ENCODE assay signal across 9 cellular contexts in the genomic region with DNA sequence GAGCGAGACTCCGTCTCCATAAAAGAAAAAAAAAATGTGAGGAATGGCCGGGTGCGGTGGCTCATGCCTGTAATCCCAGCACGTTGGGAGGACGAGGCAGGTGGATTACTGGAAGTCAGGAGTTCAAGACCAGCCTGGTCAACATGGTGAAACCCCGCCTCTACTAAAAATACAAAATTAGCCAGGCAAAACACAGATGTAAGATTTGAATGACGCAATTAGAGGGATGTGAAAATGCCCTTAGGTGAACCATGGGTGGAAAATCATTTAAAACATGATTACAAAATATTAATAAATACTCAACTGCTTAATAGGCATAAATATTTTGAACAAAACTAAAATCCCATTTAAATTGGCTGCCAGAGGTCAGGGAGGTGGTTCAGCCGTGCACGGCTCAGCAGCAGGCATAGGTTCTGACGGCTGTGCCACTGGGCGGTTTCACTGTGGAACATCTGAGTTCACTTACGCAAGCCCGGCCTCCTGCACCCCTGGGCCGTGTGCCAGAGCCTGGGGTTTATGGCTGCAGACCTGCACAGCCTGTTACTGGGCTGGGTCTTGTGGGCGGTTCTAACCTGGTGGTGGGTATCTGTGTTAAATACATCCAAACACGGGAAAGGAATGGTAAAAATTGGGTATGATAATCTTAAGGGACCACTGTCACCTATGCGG. TPM values are rescaled to one million over a fixed set of nuclear protein-coding genes. Genes with fewer than 3 reads are reported as not detected.
DNase-seq lines count a peak whose midpoint lies in the region; ATAC-seq and TF ChIP-seq lines count a peak whose summit lies in the region.
"Had no signal": no experiment of that assay in that cellular context is flagged by ENCODE, and none has a peak within 500 bp of the region (broad histone marks: within the 10 kb centered on the region; RNA-seq: fewer than 3 reads in every experiment).

No MANE protein-coding gene starts in this region.

- DNase-seq in DMS153 (lab: John Stamatoyannopoulos, UW): peak; percentile 48
- DNase-seq in H4 (ENCODE audit: low spot score): peak; percentile 57
- peak; percentile 33 for DNase-seq in NCI-H226
- no peak for DNase-seq in nucleus accumbens (lab: John Stamatoyannopoulos, UW)
- no peak for DNase-seq in effector CD8-positive, alpha-beta T cell (lab: John Stamatoyannopoulos, UW)
- DNase-seq in occipital lobe (lab: John Stamatoyannopoulos, UW): no peak
- DNase-seq in stimulated activated CD4-positive, alpha-beta T cell treated with anti-CD3 and anti-CD28 coated beads, Interleukin-15, amount 100 ng/mL, for 24 hours: no peak
- DNase-seq: T-helper 2 cell had no signal

- peaks cover 0 to 3% (median 0%) of the 10 kb centered on the region in 3 donors for H3K4me1 ChIP-seq in gastroesophageal sphincter

- no peak for TF ChIP-seq CTCF in gastroesophageal sphincter (IDR thresholded peaks at IDR 0.05)

- 76 to 83% methylated on average over 3 to 13 of the region's 18 CpGs for WGBS in gastroesophageal sphincter (ENCODE audit: low coverage in 1 of 2), 2 donors

- peak; percentile 58 for ATAC-seq in gastroesophageal sphincter

- no peak for TF ChIP-seq POLR2A in gastroesophageal sphincter (IDR thresholded peaks at IDR 0.05)

- peaks cover 0 to 13% of the 10 kb centered on the region in 2 donors for H3K36me3 ChIP-seq in gastroesophageal sphincter

- no peak for TF ChIP-seq EP300 in gastroesophageal sphincter (IDR thresholded peaks at IDR 0.05)

- no peak overlapping the region for H3K4me3 ChIP-seq in gastroesophageal sphincter

- H3K9me3 ChIP-seq in gastroesophageal sphincter: no peaks in the 10 kb centered on the region

- H3K27me3 ChIP-seq in gastroesophageal sphincter: peaks cover 27% of the 10 kb centered on the region

- no peak overlapping the region for H3K27ac ChIP-seq in gastroesophageal sphincter

RNA-seq across cellular contexts. Expression of gene COL9A3, which starts 21.1 kb away (rescaled TPM):
- total RNA-seq in H4 (2014; rRNA removed; shearing (Covaris generic)): not detected in 2 replicates
- total RNA-seq in gastroesophageal sphincter (10 to 100 TPM in 2 of 4 donors, 1 to 10 TPM in 2; 8.8 to 29.9 (median 14.3) TPM), occipital lobe (37.1 TPM)

RNA-seq across cellular contexts. Expression of gene TCFL5, which starts 23.7 kb away (rescaled TPM):
- 10.3 and 11.7 TPM in 2 replicates for total RNA-seq in H4 (2014; rRNA removed; shearing (Covaris generic))
- total RNA-seq in gastroesophageal sphincter (10 to 100 TPM; 12.0 to 28.9 (median 13.8) TPM), occipital lobe (12.3 TPM)

RNA-seq across cellular contexts. Expression of gene OGFR, which starts 33.3 kb away (rescaled TPM):
- total RNA-seq in H4 (2014; rRNA removed; shearing (Covaris generic)): 30.9 and 43.8 TPM in 2 replicates
- total RNA-seq in gastroesophageal sphincter (10 to 100 TPM; 55.1 to 61.0 (median 58.9) TPM), occipital lobe (21.5 TPM)

RNA-seq across cellular contexts. Expression of gene MRGBP, which starts 41.7 kb away (rescaled TPM):
- 33.9 and 34.2 TPM in 2 replicates for total RNA-seq in H4 (2014; rRNA removed; shearing (Covaris generic))
- total RNA-seq in gastroesophageal sphincter (10 to 100 TPM in 3 of 4 donors, 1 to 10 TPM in 1; 9.3 to 15.6 (median 14.5) TPM), occipital lobe (20.1 TPM)

Comparison
In these comparisons a context has a peak if more than half of its experiments do, and no peak if none do; other contexts are left out.
1. DNase-seq: peak in DMS153 (single experiment), H4 (single experiment) and NCI-H226 (single experiment); none in nucleus accumbens (0 of 56), effector CD8-positive, alpha-beta T cell (single experiment), occipital lobe (single experiment) and stimulated activated CD4-positive, alpha-beta T cell treated with anti-CD3 and anti-CD28 coated beads, Interleukin-15, amount 100 ng/mL, for 24 hours (single experiment).